ENCODE assay signal across 8 cellular contexts in genomic region chr19:35374031-35374430, GRCh38. TPM values are rescaled to one million over a fixed set of nuclear protein-coding genes. Genes with fewer than 3 reads are reported as not detected.
"Had no signal": no experiment of that assay in that cellular context is flagged by ENCODE, and none has a peak within 500 bp of the region (broad histone marks: within the 10 kb centered on the region; RNA-seq: fewer than 3 reads in every experiment).

No MANE protein-coding gene starts in this region.

RNA-seq across cellular contexts. Expression of gene GPR42, which starts 3.2 kb away (rescaled TPM):
- total RNA-seq: LHCN-M2, MCF 10A, NCI-H460, PC-9, Right ventricle myocardium inferior, RPMI7951, SJCRH30, SK-MEL-5 had no signal

RNA-seq across cellular contexts. Expression of gene FFAR3, which starts 15.8 kb away (rescaled TPM):
- total RNA-seq: LHCN-M2, MCF 10A, NCI-H460, PC-9, RPMI7951, SJCRH30, SK-MEL-5 had no signal

RNA-seq across cellular contexts. Expression of gene FFAR1, which starts 26.3 kb away (rescaled TPM):
- total RNA-seq: LHCN-M2, MCF 10A, NCI-H460, Right ventricle myocardium inferior, RPMI7951, SJCRH30, SK-MEL-5 had no signal

RNA-seq across cellular contexts. Expression of gene CD22, which starts 45.0 kb away (rescaled TPM):
- total RNA-seq: NCI-H460 had no signal
